9 cellular contexts compared by ENCODE assay signal in genomic region chr9:128091571-128091970, GRCh38. TPM values are rescaled to one million over a fixed set of nuclear protein-coding genes. Genes with fewer than 3 reads are reported as not detected.
DNase-seq lines count a peak whose midpoint lies in the region; ATAC-seq and TF ChIP-seq lines count a peak whose summit lies in the region.
"Had no signal": no experiment of that assay in that cellular context is flagged by ENCODE, and none has a peak within 500 bp of the region (broad histone marks: within the 10 kb centered on the region; RNA-seq: fewer than 3 reads in every experiment).

No MANE protein-coding gene starts in this region.

- no peaks in the 10 kb centered on the region for H3K36me3 ChIP-seq in gastroesophageal sphincter
- no peaks in the 10 kb centered on the region for H3K36me3 ChIP-seq in skeletal muscle satellite cell (ENCODE audit: insufficient read depth, low read length)

- H3K9me3 Mint-ChIP-seq in activated naive CD4-positive, alpha-beta T cell treated with anti-CD3 and anti-CD28 coated beads, Interleukin-2, amount 50 U/mL, for 72 hours = no peaks in the 10 kb centered on the region

- H3K27me3 ChIP-seq in gastroesophageal sphincter = no peaks in the 10 kb centered on the region
- no peaks in the 10 kb centered on the region for H3K27me3 ChIP-seq in skeletal muscle satellite cell (ENCODE audit: control insufficient read depth, insufficient read depth, low read length)

- no peak for TF ChIP-seq POLR2A in gastroesophageal sphincter (IDR thresholded peaks at IDR 0.05)

- no peaks in the 10 kb centered on the region for H3K9me3 ChIP-seq in gastroesophageal sphincter
- H3K9me3 ChIP-seq in skeletal muscle satellite cell (replicated peaks; ENCODE audit: low read length) = no peaks in the 10 kb centered on the region

- H3K27ac Mint-ChIP-seq in activated naive CD4-positive, alpha-beta T cell treated with anti-CD3 and anti-CD28 coated beads, Interleukin-2, amount 50 U/mL, for 72 hours = peak overlapping the region; percentile 86 to 97

- H3K9ac ChIP-seq in skeletal muscle satellite cell (ENCODE audit: low read depth, low read length) = peak overlapping the region; percentile 82

- peak overlapping the region; percentile 87 for H3K4me2 ChIP-seq in skeletal muscle satellite cell (ENCODE audit: low read length)

- H3K4me3 ChIP-seq in HFF-Myc (replicated peaks; ENCODE audit: low read depth, low read length) (peak overlapping the region; percentile 39), gastroesophageal sphincter (peak overlapping the region in 1 of 2 donors; percentile 29), skeletal muscle satellite cell (ENCODE audit: low read length) (peak overlapping the region; percentile 68)

- peak overlapping the region in 3 of 4 donors; percentile 93 to 96 (median 94) for H3K27ac ChIP-seq in gastroesophageal sphincter

- H3K4me1 ChIP-seq in gastroesophageal sphincter (peaks cover 10 to 67% (median 31%) of the 10 kb centered on the region in 3 donors), skeletal muscle satellite cell (ENCODE audit: control insufficient read depth, insufficient read depth, low read length) (peaks cover 43% of the 10 kb centered on the region)

- peaks cover 0 to 14% of the 10 kb centered on the region in 2 donors for H3K36me3 Mint-ChIP-seq in activated naive CD4-positive, alpha-beta T cell treated with anti-CD3 and anti-CD28 coated beads, Interleukin-2, amount 50 U/mL, for 72 hours

- ATAC-seq in activated naive CD4-positive, alpha-beta T cell treated with anti-CD3 and anti-CD28 coated beads, Interleukin-2, amount 50 U/mL, for 72 hours = no peak
- no peak for ATAC-seq in gastroesophageal sphincter
- no peak for ATAC-seq in GM18517 (IDR thresholded peaks at IDR 0.05; ENCODE audit: unreplicated experiment)

- TF ChIP-seq CTCF in HFF-Myc (IDR thresholded peaks at IDR 0.05; ENCODE audit: low read depth, low read length, missing control alignments) (no peak), gastroesophageal sphincter (IDR thresholded peaks at IDR 0.05) (no peak)

- TF ChIP-seq EP300 in gastroesophageal sphincter (IDR thresholded peaks at IDR 0.05) = no peak

- DNase-seq in HFF-Myc (ENCODE audit: extremely low read depth, low read depth) = no peak
- DNase-seq in activated naive CD4-positive, alpha-beta T cell treated with anti-CD3 and anti-CD28 coated beads, Interleukin-2, amount 50 U/mL, for 72 hours (ENCODE audit: low spot score in 2 of 2) = no peak
- DNase-seq in activated CD8-positive, alpha-beta memory T cell treated with anti-CD3 and anti-CD28 coated beads for 24 hours = no peak
- DNase-seq in GDM1 (lab: John Stamatoyannopoulos, UW) = no peak
- DNase-seq in amniotic stem cell (lab: John Stamatoyannopoulos, UW) = no peak
- DNase-seq: stimulated activated CD4-positive, alpha-beta T cell treated with anti-CD3 and anti-CD28 coated beads, Interleukin-12 subunit alpha, Interleukin-12 subunit beta, amount 100 ng/mL, for 4 hours had no signal

- 46% methylated on average over 8 of the region's 13 CpGs; no CpG with 5 or more reads in 1 of the 2 donors for WGBS in gastroesophageal sphincter (ENCODE audit: low coverage in 1 of 2), 2 donors

RNA-seq across cellular contexts. Expression of gene SLC25A25, which starts 23.5 kb away (rescaled TPM):
- total RNA-seq in activated naive CD4-positive, alpha-beta T cell treated with anti-CD3 and anti-CD28 coated beads, Interleukin-2, amount 50 U/mL, for 72 hours = 10 to 100 TPM; 10.9 to 19.0 TPM
- total RNA-seq in gastroesophageal sphincter = 10 to 100 TPM; 16.1 to 64.1 (median 18.3) TPM
- total RNA-seq in skeletal muscle satellite cell (2012; rRNA removed) = 13.9 and 14.4 TPM in 2 replicates

RNA-seq across cellular contexts. Expression of gene NAIF1, which starts 24.5 kb away (rescaled TPM):
- 10 to 100 TPM in 1 of 2 donors, 1 to 10 TPM in 1; 9.8 to 12.7 TPM for total RNA-seq in activated naive CD4-positive, alpha-beta T cell treated with anti-CD3 and anti-CD28 coated beads, Interleukin-2, amount 50 U/mL, for 72 hours
- 10 to 100 TPM in 1 of 4 donors, 1 to 10 TPM in 3; 5.3 to 11.4 (median 8.6) TPM for total RNA-seq in gastroesophageal sphincter
- 5.1 and 9.0 TPM in 2 replicates for total RNA-seq in skeletal muscle satellite cell (2012; rRNA removed)

RNA-seq across cellular contexts. Expression of gene PTGES2, which starts 36.0 kb away (rescaled TPM):
- 10 to 100 TPM in 1 of 2 donors, 1 to 10 TPM in 1; 6.6 to 50.6 TPM for total RNA-seq in activated naive CD4-positive, alpha-beta T cell treated with anti-CD3 and anti-CD28 coated beads, Interleukin-2, amount 50 U/mL, for 72 hours
- 10 to 100 TPM; 46.1 to 85.8 (median 57.5) TPM for total RNA-seq in gastroesophageal sphincter
- 85.9 and 97.0 TPM in 2 replicates for total RNA-seq in skeletal muscle satellite cell (2012; rRNA removed)

RNA-seq across cellular contexts. Expression of gene LCN2, which starts 57.7 kb away (rescaled TPM):
- not detected for total RNA-seq in activated naive CD4-positive, alpha-beta T cell treated with anti-CD3 and anti-CD28 coated beads, Interleukin-2, amount 50 U/mL, for 72 hours
- 100 to 1,000 TPM in 1 of 4 donors, 1 to 10 TPM in 1, under 1 TPM in 1, not detected in 1; 0.58 to 222 (median 1.4) TPM for total RNA-seq in gastroesophageal sphincter
- not detected in 2 replicates for total RNA-seq in skeletal muscle satellite cell (2012; rRNA removed)
